ENCODE assay signal across 8 cellular contexts in genomic region chr14:49620182-49621113, GRCh38. TPM values are rescaled to one million over a fixed set of nuclear protein-coding genes. Genes with fewer than 3 reads are reported as not detected.
A peak's percentile ranks its signal among the peaks of the same experiment; 100 is the strongest.
DNase-seq lines count a peak whose midpoint lies in the region; ATAC-seq and TF ChIP-seq lines count a peak whose summit lies in the region.

TSS of gene MGAT2 (plus strand) at chr14:49620799. CDS start at chr14:49621269, 470 bp downstream.
TSS of gene RPL36AL (minus strand) at chr14:49620626. CDS start at chr14:49619104, 1,522 bp downstream.

- DNase-seq in GM10248 (ENCODE audit: extremely low spot score) = peak; percentile 97
- peak; percentile 98 for DNase-seq in NB4 (ENCODE audit: low read depth)
- DNase-seq in SK-N-MC (ENCODE audit: low read depth, low spot score) = peak; percentile 85
- DNase-seq in activated naive CD4-positive, alpha-beta T cell treated with anti-CD3 and anti-CD28 coated beads, Interleukin-2, amount 50 U/mL, for 16 hours = peak; percentile 94
- peak; percentile 98 for DNase-seq in globus pallidus (ENCODE audit: low spot score)
- DNase-seq in occipital lobe (lab: John Stamatoyannopoulos, UW) = peak; percentile 97

- H3K27ac ChIP-seq in SK-N-MC (peak within 1 kb of the TSS; percentile 89), temporal lobe (ENCODE audit: low read depth, low read length) (peak within 1 kb of the TSS; percentile 88)

- POLR2A ChIA-PET in GM10248 (lab: Yijun Ruan, JAX) = interaction anchor here (0.6 to 2.5 kb wide), 17 partner anchors 10 to 463 kb away, joined by 3 to 16 read pairs (median 4); partner anchors contain the start of genes DNAAF2, LRR1, POLE2 and RPS29

- TF ChIP-seq POLR2A in NB4 (IDR thresholded peaks at IDR 0.05; ENCODE audit: extremely low read depth, insufficient read length) = peak; percentile 96

- H3K9ac ChIP-seq in SK-N-MC (ENCODE audit: insufficient read length) = peak within 1 kb of the TSS; percentile 93

- peak; percentile 17 for TF ChIP-seq CTCF in GM10248 (IDR thresholded peaks at IDR 0.05; ENCODE audit: control extremely low read depth, extremely low read depth, low read depth, missing control alignments)
- no peak for TF ChIP-seq CTCF in NB4 (IDR thresholded peaks at IDR 0.05; ENCODE audit: low read depth, low read length)

- H3K9me3 ChIP-seq in SK-N-MC (ENCODE audit: low read depth, low read length) = no peaks in the 10 kb centered on the region

- CTCF ChIA-PET in GM10248 (lab: Yijun Ruan, JAX) = interaction anchor here (0.8 to 7.5 kb wide), 12 partner anchors 9 to 242 kb away, joined by 3 to 76 read pairs (median 8); partner anchors contain the start of genes DNAAF2, LRR1 and RPS29

- H3K4me3 ChIP-seq in NB4 (ENCODE audit: low read depth, low read length) (peak within 1 kb of the TSS; percentile 85), SK-N-MC (peak within 1 kb of the TSS; percentile 92)

- ATAC-seq in HG02571 (IDR thresholded peaks at IDR 0.05; ENCODE audit: unreplicated experiment) = peak; percentile 94

- peaks cover 31% of the 10 kb centered on the region for H3K36me3 ChIP-seq in SK-N-MC (ENCODE audit: insufficient read depth, low read length)

RNA-seq across cellular contexts. Expression of gene MGAT2, which starts in this region (rescaled TPM):
- total RNA-seq in occipital lobe = 47.3 TPM
- 25.6 TPM for total RNA-seq in temporal lobe

RNA-seq across cellular contexts. Expression of gene RPL36AL, which starts in this region (rescaled TPM):
- total RNA-seq in occipital lobe (63.3 TPM), temporal lobe (73.0 TPM)

Comparison
In these comparisons a context has a peak if more than half of its experiments do, and no peak if none do; other contexts are left out.
1. Peak in every context shown above with its lines: DNase-seq, ATAC-seq, H3K4me3 ChIP-seq and H3K27ac ChIP-seq.